ENCODE assay signal across 12 cellular contexts in the genomic region with DNA sequence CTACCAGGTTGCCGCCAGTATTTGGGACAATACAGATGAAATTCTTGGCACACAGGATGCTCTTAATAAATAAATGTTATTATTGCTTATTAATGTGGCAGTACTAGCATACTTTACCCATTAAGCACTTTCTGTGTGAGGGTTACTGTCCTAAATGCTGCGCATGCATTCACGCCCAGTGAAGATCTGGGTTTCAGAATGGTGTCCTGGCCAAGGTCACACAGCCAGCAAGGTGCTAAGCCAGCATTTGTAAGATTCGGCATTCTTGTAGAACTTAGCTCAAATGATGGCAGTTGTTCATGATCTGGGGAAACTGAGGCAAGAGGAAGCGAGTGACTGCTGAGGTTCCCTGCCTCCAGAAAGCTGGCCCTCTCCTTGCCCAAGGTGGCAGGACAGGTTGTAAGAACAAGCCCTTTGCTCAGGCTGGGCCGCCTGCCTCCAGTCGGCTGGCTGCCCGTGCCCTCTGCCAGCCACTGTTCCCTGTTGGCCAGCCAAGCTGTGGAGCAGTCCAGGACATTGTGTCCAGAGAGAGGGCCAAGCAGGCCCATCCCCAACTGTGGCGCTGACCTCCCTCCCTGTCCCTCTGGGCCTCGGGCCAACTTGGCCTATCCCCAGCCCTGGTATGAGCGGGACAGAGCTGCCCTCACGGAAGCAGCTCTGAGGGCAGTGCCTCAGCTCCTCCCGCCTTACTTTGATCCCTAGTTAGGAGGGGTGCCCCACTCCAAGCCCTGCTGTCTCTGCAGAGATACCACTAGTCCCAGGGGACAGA. TPM values are rescaled to one million over a fixed set of nuclear protein-coding genes. Genes with fewer than 3 reads are reported as not detected.
DNase-seq lines count a peak whose midpoint lies in the region; ATAC-seq, FAIRE-seq and TF ChIP-seq lines count a peak whose summit lies in the region.
"Had no signal": no experiment of that assay in that cellular context is flagged by ENCODE, and none has a peak within 500 bp of the region (broad histone marks: within the 10 kb centered on the region; RNA-seq: fewer than 3 reads in every experiment).

No MANE protein-coding gene starts in this region.

- H3K79me2 ChIP-seq in K562 (ENCODE audit: control insufficient read depth, insufficient read depth, low read length), result peaks cover 27% of the 10 kb centered on the region

- H3K36me3 Mint-ChIP-seq in activated T-helper 2 cell treated with anti-CD3 and anti-CD28 coated beads, Interferon-gamma antibody, Interleukin-2, Interleukin-4, amounts not matched to agents 10 μg/mL and 5 μg/mL and 100 μg/mL, durations not matched to agents 14 hours and 24 hours and 36 hours (ENCODE audit: low read depth), result peaks cover 8% of the 10 kb centered on the region

- no peaks in the 10 kb centered on the region for H3K27me3 Mint-ChIP-seq in activated T-helper 2 cell treated with anti-CD3 and anti-CD28 coated beads, Interferon-gamma antibody, Interleukin-2, Interleukin-4, amounts not matched to agents 10 μg/mL and 5 μg/mL and 100 μg/mL, durations not matched to agents 14 hours and 24 hours and 36 hours (ENCODE audit: low read depth)
- H3K27me3 Mint-ChIP-seq: stimulated activated naive CD8-positive, alpha-beta T cell treated with anti-CD3 and anti-CD28 coated beads, Interleukin-15, amount 100 ng/mL, for 72 hours had no signal

- H3K4me3 ChIP-seq in K562 (no peak overlapping the region), right cardiac atrium (ENCODE audit: low read length) (no peak overlapping the region), prostate gland (no peak overlapping the region)

- no peaks in the 10 kb centered on the region for H4K20me1 ChIP-seq in K562 (replicated peaks; ENCODE audit: control insufficient read depth, insufficient read depth, low read length)

- H3K9me1 ChIP-seq in K562 (ENCODE audit: control insufficient read depth, insufficient read depth, low read length), result no peaks in the 10 kb centered on the region

- in situ Hi-C loops in K562 (cut with MboI), result no loop called here

- intact Hi-C loops in K562 (cut with micrococcal nuclease), result no loop called here
- intact Hi-C loops in right cardiac atrium (cut with DNase I), result no loop called here
- intact Hi-C loops in prostate gland (cut with DNase I), result no loop called here
- intact Hi-C loops in activated T-helper 2 cell treated with anti-CD3 and anti-CD28 coated beads, Interferon-gamma antibody, Interleukin-2, Interleukin-4, amounts not matched to agents 10 μg/mL and 5 μg/mL and 100 μg/mL, durations not matched to agents 14 hours and 24 hours and 36 hours (cut with micrococcal nuclease), result no loop called here

- WGBS in K562 (ENCODE audit: insufficient coverage, low coverage, missing lambda C conversion rate), result 69% methylated on average over 9 of the region's 13 CpGs
- 45% methylated on average over 13 of the region's 13 CpGs for WGBS in right cardiac atrium
- WGBS in prostate gland, result 29% methylated on average over 13 of the region's 13 CpGs

- H3K9ac ChIP-seq in K562 (ENCODE audit: insufficient read depth in 1 of 2, low read depth in 2 of 2, low read length in 2 of 2), result peak overlapping the region in 1 of 2 experiments; percentile 35; a peak in 1 of 4 replicates

- no peaks in the 10 kb centered on the region for H3K9me3 ChIP-seq in K562 (replicated peaks; ENCODE audit: control insufficient read depth, insufficient read depth, low read depth, low read length)
- no peaks in the 10 kb centered on the region for H3K9me3 ChIP-seq in right cardiac atrium (ENCODE audit: control insufficient read depth, low read length)
- no peaks in the 10 kb centered on the region for H3K9me3 ChIP-seq in prostate gland

- ATAC-seq in K562 (no peak), right cardiac atrium (peak; percentile 73 to 87)
- ATAC-seq: Panc1; stimulated activated naive CD8-positive, alpha-beta T cell treated with anti-CD3 and anti-CD28 coated beads, Interleukin-15, amount 100 ng/mL, for 72 hours had no signal

- H2AFZ ChIP-seq in K562 (ENCODE audit: low read depth, low read length), result no peak overlapping the region

- H3K27ac Mint-ChIP-seq in activated T-helper 2 cell treated with anti-CD3 and anti-CD28 coated beads, Interferon-gamma antibody, Interleukin-2, Interleukin-4, amounts not matched to agents 10 μg/mL and 5 μg/mL and 100 μg/mL, durations not matched to agents 14 hours and 24 hours and 36 hours, result no peak overlapping the region
- H3K27ac Mint-ChIP-seq: stimulated activated naive CD8-positive, alpha-beta T cell treated with anti-CD3 and anti-CD28 coated beads, Interleukin-15, amount 100 ng/mL, for 72 hours had no signal

- H3K4me1 ChIP-seq in K562 (replicated peaks in 1 of 2; ENCODE audit: control insufficient read depth in 2 of 2, insufficient read depth in 2 of 2, low read length in 2 of 2), result peaks cover 7 to 26% of the 10 kb centered on the region in 2 experiments; a peak in 4 of 5 replicates
- H3K4me1 ChIP-seq in right cardiac atrium (ENCODE audit: control insufficient read depth, insufficient read depth, low read length), result peaks cover 19% of the 10 kb centered on the region
- H3K4me1 ChIP-seq in prostate gland (replicated peaks), result peaks cover 13% of the 10 kb centered on the region

- no peak for FAIRE-seq in K562 (lab: Jason Lieb, UNC)
- no peak for FAIRE-seq in GM12892 (lab: Jason Lieb, UNC)

- DNase-seq in C1 segment of cervical spinal cord (lab: John Stamatoyannopoulos, UW), result peak; percentile 34 to 100 (median 96)
- no peak for DNase-seq in K562 (ENCODE audit: extremely low read depth in 1 of 4, low spot score in 3 of 4)
- peak; percentile 91 to 97 (median 96) for DNase-seq in right cardiac atrium
- DNase-seq in prostate gland (ENCODE audit: low spot score), result peak; percentile 94
- no peak for DNase-seq in activated T-helper 2 cell treated with anti-CD3 and anti-CD28 coated beads, Interferon-gamma antibody, Interleukin-2, Interleukin-4, amounts not matched to agents 10 μg/mL and 5 μg/mL and 100 μg/mL, durations not matched to agents 14 hours and 24 hours and 36 hours (ENCODE audit: low spot score)
- DNase-seq in GM12892 (ENCODE audit: insufficient read length), result no peak
- DNase-seq in GF-D8 (lab: John Stamatoyannopoulos, UW), result no peak
- no peak for DNase-seq in NCI-H1092 (lab: John Stamatoyannopoulos, UW)
- DNase-seq: MM.1S; retina; stimulated activated naive CD8-positive, alpha-beta T cell treated with anti-CD3 and anti-CD28 coated beads, Interleukin-15, amount 100 ng/mL, for 72 hours had no signal

- no peak for TF ChIP-seq EP300 in K562 (IDR thresholded peaks at IDR 0.05; ENCODE audit: low read length)

- TF ChIP-seq CTCF in K562 (IDR thresholded peaks at IDR 0.05 in 2 of 3, conservative IDR thresholded peaks at IDR 0.05 in 1 of 3; ENCODE audit: insufficient read depth in 2 of 3, low read depth in 1 of 3, low read length in 3 of 3), result no peak
- TF ChIP-seq CTCF in prostate gland (IDR thresholded peaks at IDR 0.05), result no peak

- H3K27me3 ChIP-seq in K562 (ENCODE audit: control insufficient read depth in 2 of 2, insufficient read depth in 2 of 2, low read length in 2 of 2) (no peaks in the 10 kb centered on the region), right cardiac atrium (ENCODE audit: control insufficient read depth, insufficient read depth) (no peaks in the 10 kb centered on the region), prostate gland (replicated peaks; ENCODE audit: insufficient read depth) (no peaks in the 10 kb centered on the region)

- H3K9me3 Mint-ChIP-seq in activated T-helper 2 cell treated with anti-CD3 and anti-CD28 coated beads, Interferon-gamma antibody, Interleukin-2, Interleukin-4, amounts not matched to agents 10 μg/mL and 5 μg/mL and 100 μg/mL, durations not matched to agents 14 hours and 24 hours and 36 hours, result no peaks in the 10 kb centered on the region
- H3K9me3 Mint-ChIP-seq: stimulated activated naive CD8-positive, alpha-beta T cell treated with anti-CD3 and anti-CD28 coated beads, Interleukin-15, amount 100 ng/mL, for 72 hours had no signal

- TF ChIP-seq RAD21 in K562 (CRISPR knock-in tag; conservative IDR thresholded peaks at IDR 0.05 in 1 of 2, IDR thresholded peaks at IDR 0.05 in 1 of 2), result no peak

- no peak overlapping the region for H3K27ac ChIP-seq in K562 (ENCODE audit: extremely low read depth, low read depth, low read length)
- peak overlapping the region; percentile 93 for H3K27ac ChIP-seq in right cardiac atrium (ENCODE audit: low read length)
- peak overlapping the region; percentile 82 to 99 for H3K27ac ChIP-seq in prostate gland

- CTCF ChIA-PET in K562 (lab: Yijun Ruan, JAX; ENCODE audit: low intra/inter-chr PET ratio), result no interaction called here

- no TSS peak for BruUV-seq in K562 (replicated peaks; lab: Mats Ljungman, UMichigan)

- TF ChIP-seq POLR2A in K562 (conservative IDR thresholded peaks at IDR 0.05) (no peak), prostate gland (IDR thresholded peaks at IDR 0.05) (peak; percentile 21), GM12892 (IDR thresholded peaks at IDR 0.05; ENCODE audit: low read depth, low read length) (no peak)

- H3K36me3 ChIP-seq in K562 (ENCODE audit: control insufficient read depth, insufficient read depth, low read length), result no peaks in the 10 kb centered on the region
- H3K36me3 ChIP-seq in prostate gland, result no peaks in the 10 kb centered on the region

- POLR2A ChIA-PET in K562 (lab: Yijun Ruan, JAX), result interaction anchor here (0.6 to 1.4 kb wide), 4 partner anchors 17 to 1927 kb away, joined by 3 to 4 read pairs (median 3); no protein-coding TSS in a partner anchor

- no peak overlapping the region for H3K4me2 ChIP-seq in K562 (ENCODE audit: insufficient read depth, low read length)

- H3K4me3 Mint-ChIP-seq in activated T-helper 2 cell treated with anti-CD3 and anti-CD28 coated beads, Interferon-gamma antibody, Interleukin-2, Interleukin-4, amounts not matched to agents 10 μg/mL and 5 μg/mL and 100 μg/mL, durations not matched to agents 14 hours and 24 hours and 36 hours (ENCODE audit: low read depth), result no peak overlapping the region
- H3K4me3 Mint-ChIP-seq: stimulated activated naive CD8-positive, alpha-beta T cell treated with anti-CD3 and anti-CD28 coated beads, Interleukin-15, amount 100 ng/mL, for 72 hours had no signal

- H3K4me1 Mint-ChIP-seq in activated T-helper 2 cell treated with anti-CD3 and anti-CD28 coated beads, Interferon-gamma antibody, Interleukin-2, Interleukin-4, amounts not matched to agents 10 μg/mL and 5 μg/mL and 100 μg/mL, durations not matched to agents 14 hours and 24 hours and 36 hours (ENCODE audit: low read depth), result peaks cover 10% of the 10 kb centered on the region

RNA-seq across cellular contexts. Expression of a gene that starts 28.8 kb away (rescaled TPM):
- 12.6 and 28.4 TPM in 2 replicates for total RNA-seq in K562 (2011; cell fraction: chromatin; rRNA removed; ENCODE audit: low replicate concordance)
- 13.4 and 17.7 TPM in 2 replicates for total RNA-seq in K562 (2011; cell fraction: nucleolus; rRNA removed)
- total RNA-seq in K562 (2011; cell fraction: nucleoplasm; rRNA removed), result 17.2 and 21.9 TPM in 2 replicates
- total RNA-seq in K562 (2014; rRNA removed) (10.1 and 14.0 TPM in 2 replicates), K562 (2014; rRNA removed; fragmentation: Illumina TruSeq; extraction: Trizol) (5.8 and 5.9 TPM in 2 replicates), K562 (2015; rRNA removed; fragmentation: Illumina TruSeq; extraction: Trizol) (8.0 and 8.4 TPM in 2 replicates), K562 (2021) (17.4 and 20.5 TPM in 2 replicates), right cardiac atrium (10 to 100 TPM; 52.3 to 72.7 (median 69.4) TPM), prostate gland (10 to 100 TPM; 56.7 to 80.8 TPM)
- polyA plus RNA-seq in K562 (2011; rRNA removed) (3.6 and 6.7 TPM in 2 replicates), K562 (2014; fragmentation: Illumina TruSeq; extraction: Trizol) (11.6 and 11.8 TPM in 2 replicates), K562 (2014; fragmentation: Nextera tagmentation; extraction: Ambion mirVana) (1 to 10 TPM; 3.3 to 6.2 TPM), K562 (2014; rRNA removed) (7.3 and 7.7 TPM in 2 replicates), right cardiac atrium (39.4 TPM)
- 5.7 and 7.7 TPM in 2 replicates for polyA plus RNA-seq in K562 (2011; cell fraction: cytosol; rRNA removed)
- 6.8 and 9.9 TPM in 2 replicates for polyA plus RNA-seq in K562 (2011; cell fraction: nucleus; rRNA removed)
- 7.9 and 9.5 TPM in 2 replicates for polyA plus RNA-seq in K562 (2012)
- 5.2 and 5.4 TPM in 2 replicates for polyA minus RNA-seq in K562 (2011; rRNA and poly(A)+ RNA removed)
- 8.1 and 9.7 TPM in 2 replicates for polyA minus RNA-seq in K562 (2011; cell fraction: cytosol; rRNA and poly(A)+ RNA removed)
- polyA minus RNA-seq in K562 (2011; cell fraction: nucleus; rRNA and poly(A)+ RNA removed), result 3.3 and 3.6 TPM in 2 replicates
- total RNA-seq in activated T-helper 2 cell treated with anti-CD3 and anti-CD28 coated beads, Interferon-gamma antibody, Interleukin-2, Interleukin-4, amounts not matched to agents 10 μg/mL and 5 μg/mL and 100 μg/mL, durations not matched to agents 14 hours and 24 hours and 36 hours, result 41.2 and 44.2 TPM in 2 replicates
- polyA plus RNA-seq in GM12892 (2012; ENCODE audit: missing spikeins), result 7.9 TPM

RNA-seq across cellular contexts. Expression of a gene that starts 36.1 kb away (rescaled TPM):
- total RNA-seq in K562 (2011; cell fraction: chromatin; rRNA removed; ENCODE audit: low replicate concordance), result 1.4 and 6.6 TPM in 2 replicates
- total RNA-seq in K562 (2011; cell fraction: nucleolus; rRNA removed), result 2.4 and 2.8 TPM in 2 replicates
- total RNA-seq in K562 (2011; cell fraction: nucleoplasm; rRNA removed), result 1.9 and 3.0 TPM in 2 replicates
- total RNA-seq in K562 (2014; rRNA removed) (1.2 and 2.0 TPM in 2 replicates), K562 (2014; rRNA removed; fragmentation: Illumina TruSeq; extraction: Trizol) (0.69 and 0.96 TPM in 2 replicates), K562 (2015; rRNA removed; fragmentation: Illumina TruSeq; extraction: Trizol) (0.68 and 0.76 TPM in 2 replicates), K562 (2021) (1.6 and 2.8 TPM in 2 replicates), right cardiac atrium (10 to 100 TPM; 12.4 to 27.5 (median 22.6) TPM), prostate gland (10 to 100 TPM; 26.2 to 51.7 TPM)
- polyA plus RNA-seq in K562 (2011; rRNA removed) (3.1 and 3.2 TPM in 2 replicates), K562 (2014; fragmentation: Illumina TruSeq; extraction: Trizol) (1.8 and 2.1 TPM in 2 replicates), K562 (2014; fragmentation: Nextera tagmentation; extraction: Ambion mirVana) (under 1 TPM; 0.04 to 0.06 TPM), K562 (2014; rRNA removed) (0.90 and 1.4 TPM in 2 replicates), right cardiac atrium (22.1 TPM)
- 1.4 and 4.5 TPM in 2 replicates for polyA plus RNA-seq in K562 (2011; cell fraction: cytosol; rRNA removed)
- 4.0 and 5.7 TPM in 2 replicates for polyA plus RNA-seq in K562 (2011; cell fraction: nucleus; rRNA removed)
- polyA plus RNA-seq in K562 (2012), result 0.30 and 0.72 TPM in 2 replicates
- polyA minus RNA-seq in K562 (2011; rRNA and poly(A)+ RNA removed), result 2.7 and 4.1 TPM in 2 replicates
- polyA minus RNA-seq in K562 (2011; cell fraction: cytosol; rRNA and poly(A)+ RNA removed), result 0.67 and 1.4 TPM in 2 replicates
- polyA minus RNA-seq in K562 (2011; cell fraction: nucleus; rRNA and poly(A)+ RNA removed), result 0.67 and 1.2 TPM in 2 replicates
- total RNA-seq in activated T-helper 2 cell treated with anti-CD3 and anti-CD28 coated beads, Interferon-gamma antibody, Interleukin-2, Interleukin-4, amounts not matched to agents 10 μg/mL and 5 μg/mL and 100 μg/mL, durations not matched to agents 14 hours and 24 hours and 36 hours, result 1.7 and 1.9 TPM in 2 replicates
- polyA plus RNA-seq in GM12892 (2012; ENCODE audit: missing spikeins), result 1.8 TPM

RNA-seq across cellular contexts. Expression of a gene that starts 50.7 kb away (rescaled TPM):
- 13.0 and 18.7 TPM in 2 replicates for total RNA-seq in K562 (2011; cell fraction: chromatin; rRNA removed; ENCODE audit: low replicate concordance)
- total RNA-seq in K562 (2011; cell fraction: nucleolus; rRNA removed), result 18.2 and 18.6 TPM in 2 replicates
- 19.8 and 20.8 TPM in 2 replicates for total RNA-seq in K562 (2011; cell fraction: nucleoplasm; rRNA removed)
- total RNA-seq in K562 (2014; rRNA removed) (92.7 and 94.8 TPM in 2 replicates), K562 (2014; rRNA removed; fragmentation: Illumina TruSeq; extraction: Trizol) (112 and 117 TPM in 2 replicates), K562 (2015; rRNA removed; fragmentation: Illumina TruSeq; extraction: Trizol) (97.7 and 101 TPM in 2 replicates), K562 (2021) (69.5 and 73.2 TPM in 2 replicates), right cardiac atrium (10 to 100 TPM; 22.4 to 26.0 (median 25.0) TPM), prostate gland (10 to 100 TPM; 35.8 to 40.2 TPM)
- polyA plus RNA-seq in K562 (2011; rRNA removed) (94.3 and 119 TPM in 2 replicates), K562 (2014; fragmentation: Illumina TruSeq; extraction: Trizol) (101 and 109 TPM in 2 replicates), K562 (2014; fragmentation: Nextera tagmentation; extraction: Ambion mirVana) (10 to 100 TPM; 14.2 to 30.9 TPM), K562 (2014; rRNA removed) (144 and 150 TPM in 2 replicates), right cardiac atrium (34.6 TPM)
- 65.2 and 100 TPM in 2 replicates for polyA plus RNA-seq in K562 (2011; cell fraction: cytosol; rRNA removed)
- polyA plus RNA-seq in K562 (2011; cell fraction: nucleus; rRNA removed), result 24.5 and 36.1 TPM in 2 replicates
- polyA plus RNA-seq in K562 (2012), result 39.8 and 74.3 TPM in 2 replicates
- 45.3 and 47.4 TPM in 2 replicates for polyA minus RNA-seq in K562 (2011; rRNA and poly(A)+ RNA removed)
- 10.5 and 16.9 TPM in 2 replicates for polyA minus RNA-seq in K562 (2011; cell fraction: cytosol; rRNA and poly(A)+ RNA removed)
- 6.3 and 9.4 TPM in 2 replicates for polyA minus RNA-seq in K562 (2011; cell fraction: nucleus; rRNA and poly(A)+ RNA removed)
- 72.1 and 74.3 TPM in 2 replicates for total RNA-seq in activated T-helper 2 cell treated with anti-CD3 and anti-CD28 coated beads, Interferon-gamma antibody, Interleukin-2, Interleukin-4, amounts not matched to agents 10 μg/mL and 5 μg/mL and 100 μg/mL, durations not matched to agents 14 hours and 24 hours and 36 hours
- polyA plus RNA-seq in GM12892 (2012; ENCODE audit: missing spikeins), result 46.5 TPM

RNA-seq across cellular contexts. Expression of a gene that starts 51.1 kb away (rescaled TPM):
- total RNA-seq in K562 (2011; cell fraction: chromatin; rRNA removed; ENCODE audit: low replicate concordance), result 66.8 and 134 TPM in 2 replicates
- 96.2 and 100 TPM in 2 replicates for total RNA-seq in K562 (2011; cell fraction: nucleolus; rRNA removed)
- 83.8 and 84.8 TPM in 2 replicates for total RNA-seq in K562 (2011; cell fraction: nucleoplasm; rRNA removed)
- 84.1 and 116 TPM in 2 replicates for total RNA-seq in K562 (2014; rRNA removed)
- total RNA-seq in K562 (2014; rRNA removed; fragmentation: Illumina TruSeq; extraction: Trizol), result 34.1 and 42.1 TPM in 2 replicates
- total RNA-seq in K562 (2015; rRNA removed; fragmentation: Illumina TruSeq; extraction: Trizol), result 52.5 and 53.3 TPM in 2 replicates
- total RNA-seq in K562 (2021), result 117 and 119 TPM in 2 replicates
- polyA plus RNA-seq in K562 (2011; rRNA removed), result 17.0 and 41.7 TPM in 2 replicates
- 32.6 and 36.3 TPM in 2 replicates for polyA plus RNA-seq in K562 (2011; cell fraction: cytosol; rRNA removed)
- polyA plus RNA-seq in K562 (2011; cell fraction: nucleus; rRNA removed), result 119 and 126 TPM in 2 replicates
- 86.0 and 125 TPM in 2 replicates for polyA plus RNA-seq in K562 (2012)
- 109 and 111 TPM in 2 replicates for polyA plus RNA-seq in K562 (2014; fragmentation: Illumina TruSeq; extraction: Trizol)
- polyA plus RNA-seq in K562 (2014; fragmentation: Nextera tagmentation; extraction: Ambion mirVana), result 10 to 100 TPM; 16.2 to 28.7 TPM
- polyA plus RNA-seq in K562 (2014; rRNA removed), result 43.2 and 54.6 TPM in 2 replicates
- 14.8 and 25.3 TPM in 2 replicates for polyA minus RNA-seq in K562 (2011; rRNA and poly(A)+ RNA removed)
- 42.2 and 69.6 TPM in 2 replicates for polyA minus RNA-seq in K562 (2011; cell fraction: cytosol; rRNA and poly(A)+ RNA removed)
- 39.7 and 49.1 TPM in 2 replicates for polyA minus RNA-seq in K562 (2011; cell fraction: nucleus; rRNA and poly(A)+ RNA removed)
- total RNA-seq in right cardiac atrium, result 100 to 1,000 TPM; 532 to 611 (median 544) TPM
- polyA plus RNA-seq in right cardiac atrium, result 471 TPM
- total RNA-seq in prostate gland, result 100 to 1,000 TPM; 100 to 177 TPM
- total RNA-seq in activated T-helper 2 cell treated with anti-CD3 and anti-CD28 coated beads, Interferon-gamma antibody, Interleukin-2, Interleukin-4, amounts not matched to agents 10 μg/mL and 5 μg/mL and 100 μg/mL, durations not matched to agents 14 hours and 24 hours and 36 hours, result 94.1 and 96.1 TPM in 2 replicates
- 66.5 TPM for polyA plus RNA-seq in GM12892 (2012; ENCODE audit: missing spikeins)

Comparison
In these comparisons a context has a peak if more than half of its experiments do, and no peak if none do; other contexts are left out.
1. DNase-seq: peak in C1 segment of cervical spinal cord (14 of 14), right cardiac atrium (3 of 3) and prostate gland (single experiment); none in K562 (0 of 4), activated T-helper 2 cell treated with anti-CD3 and anti-CD28 coated beads, Interferon-gamma antibody, Interleukin-2, Interleukin-4, amounts not matched to agents 10 μg/mL and 5 μg/mL and 100 μg/mL, durations not matched to agents 14 hours and 24 hours and 36 hours (single experiment), GM12892 (single experiment), GF-D8 (single experiment) and NCI-H1092 (single experiment).